Comparison of ENCODE assay signal across 8 cellular contexts in genomic region chr9:78103971-78104433, GRCh38.
DNase-seq lines count a peak whose midpoint lies in the region; ATAC-seq and TF ChIP-seq lines count a peak whose summit lies in the region.

No MANE protein-coding gene starts in this region.

- H2BK5ac ChIP-seq in H9 (ENCODE audit: insufficient read length, low read length), result no peak overlapping the region

- no peaks in the 10 kb centered on the region for H3K9me3 ChIP-seq in H9 (ENCODE audit: control insufficient read depth, low read depth, low read length)

- no peak overlapping the region for H3K56ac ChIP-seq in H9 (ENCODE audit: insufficient read length, low read depth, low read length)

- H2BK12ac ChIP-seq in H9 (ENCODE audit: insufficient read length, low read depth, low read length), result no peak overlapping the region

- no peaks in the 10 kb centered on the region for H3K23me2 ChIP-seq in H9 (ENCODE audit: insufficient read length, low read depth, low read length, poor library complexity, severe bottlenecking)

- ATAC-seq in GM19397 (IDR thresholded peaks at IDR 0.05; ENCODE audit: unreplicated experiment) (peak; percentile 66), HG03442 (IDR thresholded peaks at IDR 0.05; ENCODE audit: unreplicated experiment) (peak; percentile 81)
- peak; percentile 58 to 74 for ATAC-seq in activated T-cell treated with anti-CD3 and anti-CD28 coated beads, Interleukin-2, amount 50 U/mL, for 72 hours (replicated peaks in 1 of 2)

- H3K23ac ChIP-seq in H9 (ENCODE audit: insufficient read length, low read depth, low read length), result no peak overlapping the region

- no peak overlapping the region for H3K4me2 ChIP-seq in H9 (ENCODE audit: insufficient read depth, insufficient read length, low read length)

- H3K18ac ChIP-seq in H9 (ENCODE audit: insufficient read length, low read depth, low read length), result no peak overlapping the region

- WGBS in H9 (ENCODE audit: extremely low coverage, insufficient read length, low lambda C conversion rate), result no CpG with 5 or more reads among the region's 6 CpGs

- H2AFZ ChIP-seq in H9 (ENCODE audit: low read length), result no peak overlapping the region

- H4K5ac ChIP-seq in H9 (ENCODE audit: insufficient read length, low read depth, low read length), result no peak overlapping the region

- H3K4ac ChIP-seq in H9 (ENCODE audit: low read depth, low read length), result no peak overlapping the region

- no peak overlapping the region for H3K27ac Mint-ChIP-seq in activated T-cell treated with anti-CD3 and anti-CD28 coated beads, Interleukin-2, amount 50 U/mL, for 72 hours
- no peak overlapping the region for H3K27ac Mint-ChIP-seq in chondrocyte (ENCODE audit: unreplicated experiment)
- H3K27ac Mint-ChIP-seq in H9, result no peak overlapping the region

- H3K4me3 Mint-ChIP-seq in activated T-cell treated with anti-CD3 and anti-CD28 coated beads, Interleukin-2, amount 50 U/mL, for 72 hours, result peak overlapping the region; percentile 16 to 50
- H3K4me3 Mint-ChIP-seq in chondrocyte (ENCODE audit: unreplicated experiment), result no peak overlapping the region
- no peak overlapping the region for H3K4me3 Mint-ChIP-seq in H9

- H3K9ac ChIP-seq in H9 (ENCODE audit: extremely low read depth, insufficient read length, low read length), result no peak overlapping the region

- peaks cover 7 to 17% of the 10 kb centered on the region in 2 donors for H3K9me3 Mint-ChIP-seq in activated T-cell treated with anti-CD3 and anti-CD28 coated beads, Interleukin-2, amount 50 U/mL, for 72 hours
- H3K9me3 Mint-ChIP-seq in chondrocyte (ENCODE audit: low read depth) (peaks cover 5% of the 10 kb centered on the region), H9 (no peaks in the 10 kb centered on the region; a peak in 1 of 5 replicates)

- no peaks in the 10 kb centered on the region for H3K4me1 ChIP-seq in H9 (ENCODE audit: insufficient read depth, low read length)

- H2BK20ac ChIP-seq in H9 (ENCODE audit: low read depth, low read length, poor library complexity, severe bottlenecking), result no peak overlapping the region

- H3T11ph ChIP-seq in H9 (ENCODE audit: low read length), result no peak overlapping the region

- H3K14ac ChIP-seq in H9 (ENCODE audit: insufficient read depth, low read length), result no peak overlapping the region

- no peak overlapping the region for H2AK5ac ChIP-seq in H9 (ENCODE audit: insufficient read length, low read length)

- no peak overlapping the region for H2BK120ac ChIP-seq in H9 (ENCODE audit: low read depth, low read length, poor library complexity, severe bottlenecking)

- H3K27me3 Mint-ChIP-seq in activated T-cell treated with anti-CD3 and anti-CD28 coated beads, Interleukin-2, amount 50 U/mL, for 72 hours (ENCODE audit: low read depth), result no peaks in the 10 kb centered on the region
- H3K27me3 Mint-ChIP-seq in chondrocyte (ENCODE audit: low read depth), result peaks cover 23% of the 10 kb centered on the region
- no peaks in the 10 kb centered on the region; the same call in 1 of the 2 replicates for H3K27me3 Mint-ChIP-seq in H9 (ENCODE audit: low read depth)

- DNase-seq in CD1c-positive myeloid dendritic cell (ENCODE audit: extremely low spot score), result peak; percentile 85
- DNase-seq in activated T-cell treated with anti-CD3 and anti-CD28 coated beads, Interleukin-2, amount 50 U/mL, for 72 hours, result peak; percentile 15 to 45
- DNase-seq in chondrocyte (ENCODE audit: low spot score), result no peak
- DNase-seq in NCI-H1105 treated with DMSO at 0.1 percent for 48 hours (lab: John Stamatoyannopoulos, UW), result no peak
- no peak for DNase-seq in kidney tubule cell (ENCODE audit: low spot score)
- no peak for DNase-seq in H9

- TF ChIP-seq CTCF in chondrocyte (IDR thresholded peaks at IDR 0.05) (no peak), H9 (conservative IDR thresholded peaks at IDR 0.05) (no peak)

- H4K20me1 ChIP-seq in H9 (ENCODE audit: control insufficient read depth, insufficient read depth, insufficient read length), result no peaks in the 10 kb centered on the region

- peaks cover 10 to 12% of the 10 kb centered on the region in 2 donors for H3K36me3 Mint-ChIP-seq in activated T-cell treated with anti-CD3 and anti-CD28 coated beads, Interleukin-2, amount 50 U/mL, for 72 hours (ENCODE audit: insufficient read depth in 2 of 2)
- H3K36me3 Mint-ChIP-seq in chondrocyte (ENCODE audit: low read depth) (peaks cover 2% of the 10 kb centered on the region), H9 (ENCODE audit: insufficient read depth in 1 of 3, low read depth in 3 of 3) (no peaks in the 10 kb centered on the region; a peak in 1 of 7 replicates)

- no peaks in the 10 kb centered on the region for H3K27me3 ChIP-seq in H9 (ENCODE audit: insufficient read depth, low read length)

- no peak overlapping the region for H4K91ac ChIP-seq in H9 (ENCODE audit: insufficient read length, low read depth, low read length)

- peaks cover 43% of the 10 kb centered on the region for H3K4me1 Mint-ChIP-seq in activated T-cell treated with anti-CD3 and anti-CD28 coated beads, Interleukin-2, amount 50 U/mL, for 72 hours (ENCODE audit: low read depth)
- H3K4me1 Mint-ChIP-seq in chondrocyte (ENCODE audit: low read depth), result no peaks in the 10 kb centered on the region
- no peaks in the 10 kb centered on the region for H3K4me1 Mint-ChIP-seq in H9

- no peak overlapping the region for H3K27ac ChIP-seq in H9 (ENCODE audit: insufficient read length, low read depth, low read length)

- no peak overlapping the region for H4K8ac ChIP-seq in H9 (replicated peaks; ENCODE audit: insufficient read length, low read depth, low read length)

- no peaks in the 10 kb centered on the region for H3K79me2 ChIP-seq in H9 (ENCODE audit: insufficient read depth, low read length)

- no peak overlapping the region for H2BK15ac ChIP-seq in H9 (ENCODE audit: low read depth, low read length)

- H3K79me1 ChIP-seq in H9 (ENCODE audit: insufficient read depth, low read depth, low read length, poor library complexity, severe bottlenecking), result no peaks in the 10 kb centered on the region

Comparison
In these comparisons a context has a peak if more than half of its experiments do, and no peak if none do; other contexts are left out.
1. DNase-seq: peak in CD1c-positive myeloid dendritic cell (single experiment) and activated T-cell treated with anti-CD3 and anti-CD28 coated beads, Interleukin-2, amount 50 U/mL, for 72 hours (2 of 2); none in chondrocyte (single experiment), NCI-H1105 treated with DMSO at 0.1 percent for 48 hours (single experiment), kidney tubule cell (single experiment) and H9 (single experiment).
2. H3K4me3 Mint-ChIP-seq: peak in activated T-cell treated with anti-CD3 and anti-CD28 coated beads, Interleukin-2, amount 50 U/mL, for 72 hours (2 of 2); none in chondrocyte (single experiment) and H9 (0 of 2).
3. Peak in every context shown above with its lines, with median percentiles within 50 percentile points of each other: ATAC-seq.